In the genomic region with DNA sequence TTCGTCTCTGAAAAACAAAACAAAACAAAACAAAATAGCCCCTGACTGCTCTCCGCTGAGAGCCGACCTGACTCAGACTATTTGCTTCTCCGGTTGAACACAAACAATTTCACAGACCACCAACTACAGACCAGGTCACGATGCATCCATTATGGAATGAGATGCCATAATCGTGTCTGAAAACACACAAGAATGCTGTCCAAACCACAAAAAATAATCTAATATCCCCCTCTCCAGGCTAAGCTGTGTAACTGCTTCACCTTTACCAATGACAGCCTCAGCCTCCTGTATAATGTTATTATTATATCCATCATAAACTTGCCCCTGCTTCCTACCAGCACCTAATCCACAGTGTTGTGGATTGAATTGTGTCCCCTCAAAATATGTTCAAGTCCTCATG, we compare ENCODE assay signal across 8 cellular contexts.
A peak's percentile ranks its signal among the peaks of the same experiment; 100 is the strongest.
DNase-seq lines count a peak whose midpoint lies in the region; ATAC-seq and TF ChIP-seq lines count a peak whose summit lies in the region.

No MANE protein-coding gene starts in this region.

- H3K9me3 Mint-ChIP-seq in activated naive CD4-positive, alpha-beta T cell treated with anti-CD3 and anti-CD28 coated beads, Interleukin-2, amount 50 U/mL, for 72 hours, result no peaks in the 10 kb centered on the region

- no peaks in the 10 kb centered on the region for H3K79me2 ChIP-seq in SK-N-SH (ENCODE audit: insufficient read depth)

- POLR2A ChIA-PET in SK-N-SH (lab: Yijun Ruan, JAX), result no interaction called here

- H3K27ac ChIP-seq in SK-N-SH (ENCODE audit: low read depth in 2 of 2, low read length in 1 of 2), result no peak overlapping the region

- WGBS in SK-N-SH (ENCODE audit: low lambda C conversion rate), result 2% methylated on average over 6 of the region's 6 CpGs

- H3K4me2 ChIP-seq in SK-N-SH, result no peak overlapping the region

- H3K4me1 ChIP-seq in SK-N-SH (ENCODE audit: control insufficient read depth in 1 of 2, insufficient read depth in 2 of 2, low read depth in 1 of 2, low read length in 1 of 2), result no peaks in the 10 kb centered on the region

- DNase-seq in activated naive CD4-positive, alpha-beta T cell treated with anti-CD3 and anti-CD28 coated beads, Interleukin-2, amount 50 U/mL, for 72 hours (ENCODE audit: low spot score in 2 of 2), result no peak
- no peak for DNase-seq in activated naive CD4-positive, alpha-beta T cell treated with anti-CD3 and anti-CD28 coated beads, Interleukin-2, amount 50 U/mL, for 16 hours
- DNase-seq in SK-N-SH, result peak; percentile 36
- DNase-seq in fibroblast of villous mesenchyme (ENCODE audit: low read depth), result peak; percentile 43
- peak; percentile 26 for DNase-seq in retinal pigment epithelial cell (ENCODE audit: low read depth)
- no peak for DNase-seq in cerebellar nuclear complex (lab: John Stamatoyannopoulos, UW)

- no peak overlapping the region for H3K9ac ChIP-seq in SK-N-SH

- no peaks in the 10 kb centered on the region for H4K20me1 ChIP-seq in SK-N-SH (ENCODE audit: insufficient read depth)

- TF ChIP-seq CTCF in SK-N-SH (IDR thresholded peaks at IDR 0.05), result peak; percentile 75
- peak; percentile 57 for TF ChIP-seq CTCF in fibroblast of villous mesenchyme (IDR thresholded peaks at IDR 0.05; ENCODE audit: insufficient read depth, low read depth, low read length)
- TF ChIP-seq CTCF in retinal pigment epithelial cell (conservative IDR thresholded peaks at IDR 0.05; ENCODE audit: low read depth, low read length), result peak; percentile 73

- CTCF ChIA-PET in SK-N-SH (lab: Yijun Ruan, JAX), result interaction anchor here (0.6 to 3.1 kb wide), 12 partner anchors 9 to 608 kb away, joined by 3 to 22 read pairs (median 3); no protein-coding TSS in a partner anchor

- peak overlapping the region in 1 of 2 experiments; percentile 28; a peak in 1 of 4 replicates for H3K4me3 ChIP-seq in SK-N-SH (ENCODE audit: low read depth in 2 of 2, low read length in 1 of 2)
- H3K4me3 ChIP-seq in fibroblast of villous mesenchyme (ENCODE audit: low read depth, low read length), result no peak overlapping the region
- no peak overlapping the region for H3K4me3 ChIP-seq in retinal pigment epithelial cell (ENCODE audit: low read length)

- H3F3A ChIP-seq in SK-N-SH (replicated peaks; ENCODE audit: insufficient read depth), result no peaks in the 10 kb centered on the region

- no peaks in the 10 kb centered on the region for H3K36me3 Mint-ChIP-seq in activated naive CD4-positive, alpha-beta T cell treated with anti-CD3 and anti-CD28 coated beads, Interleukin-2, amount 50 U/mL, for 72 hours

- no peaks in the 10 kb centered on the region for H3K36me3 ChIP-seq in SK-N-SH (replicated peaks in 1 of 2; ENCODE audit: control insufficient read depth in 1 of 2, insufficient read depth in 2 of 2, low read length in 1 of 2)

- H3K27me3 ChIP-seq in SK-N-SH (ENCODE audit: insufficient read depth), result no peaks in the 10 kb centered on the region

- H3K9me3 ChIP-seq in SK-N-SH, result no peaks in the 10 kb centered on the region

- H3K27ac Mint-ChIP-seq in activated naive CD4-positive, alpha-beta T cell treated with anti-CD3 and anti-CD28 coated beads, Interleukin-2, amount 50 U/mL, for 72 hours, result no peak overlapping the region

- no peak overlapping the region for H2AFZ ChIP-seq in SK-N-SH (ENCODE audit: low read depth)

- no peak for TF ChIP-seq EP300 in SK-N-SH (IDR thresholded peaks at IDR 0.05; ENCODE audit: borderline replicate concordance in 1 of 2, low read depth in 1 of 2, low read length in 1 of 2)

- H3K9me2 ChIP-seq in SK-N-SH, result no peaks in the 10 kb centered on the region

- TF ChIP-seq RAD21 in SK-N-SH (IDR thresholded peaks at IDR 0.05; ENCODE audit: low read length), result peak; percentile 84

- ATAC-seq in activated naive CD4-positive, alpha-beta T cell treated with anti-CD3 and anti-CD28 coated beads, Interleukin-2, amount 50 U/mL, for 72 hours, result peak; percentile 54 to 61
- ATAC-seq in HG03354 (IDR thresholded peaks at IDR 0.05; ENCODE audit: poor library complexity, severe bottlenecking, unreplicated experiment) (peak; percentile 51), HG03097 (IDR thresholded peaks at IDR 0.05; ENCODE audit: low FRiP score, unreplicated experiment) (no peak)

TF ChIP-seq in SK-N-SH, 30 proteins besides CTCF, POLR2A, EP300 and RAD21:
- no peak for TF ChIP-seq MXI1 (IDR thresholded peaks at IDR 0.05; ENCODE audit: low read depth, low read length)
- TF ChIP-seq, protein P1, sequence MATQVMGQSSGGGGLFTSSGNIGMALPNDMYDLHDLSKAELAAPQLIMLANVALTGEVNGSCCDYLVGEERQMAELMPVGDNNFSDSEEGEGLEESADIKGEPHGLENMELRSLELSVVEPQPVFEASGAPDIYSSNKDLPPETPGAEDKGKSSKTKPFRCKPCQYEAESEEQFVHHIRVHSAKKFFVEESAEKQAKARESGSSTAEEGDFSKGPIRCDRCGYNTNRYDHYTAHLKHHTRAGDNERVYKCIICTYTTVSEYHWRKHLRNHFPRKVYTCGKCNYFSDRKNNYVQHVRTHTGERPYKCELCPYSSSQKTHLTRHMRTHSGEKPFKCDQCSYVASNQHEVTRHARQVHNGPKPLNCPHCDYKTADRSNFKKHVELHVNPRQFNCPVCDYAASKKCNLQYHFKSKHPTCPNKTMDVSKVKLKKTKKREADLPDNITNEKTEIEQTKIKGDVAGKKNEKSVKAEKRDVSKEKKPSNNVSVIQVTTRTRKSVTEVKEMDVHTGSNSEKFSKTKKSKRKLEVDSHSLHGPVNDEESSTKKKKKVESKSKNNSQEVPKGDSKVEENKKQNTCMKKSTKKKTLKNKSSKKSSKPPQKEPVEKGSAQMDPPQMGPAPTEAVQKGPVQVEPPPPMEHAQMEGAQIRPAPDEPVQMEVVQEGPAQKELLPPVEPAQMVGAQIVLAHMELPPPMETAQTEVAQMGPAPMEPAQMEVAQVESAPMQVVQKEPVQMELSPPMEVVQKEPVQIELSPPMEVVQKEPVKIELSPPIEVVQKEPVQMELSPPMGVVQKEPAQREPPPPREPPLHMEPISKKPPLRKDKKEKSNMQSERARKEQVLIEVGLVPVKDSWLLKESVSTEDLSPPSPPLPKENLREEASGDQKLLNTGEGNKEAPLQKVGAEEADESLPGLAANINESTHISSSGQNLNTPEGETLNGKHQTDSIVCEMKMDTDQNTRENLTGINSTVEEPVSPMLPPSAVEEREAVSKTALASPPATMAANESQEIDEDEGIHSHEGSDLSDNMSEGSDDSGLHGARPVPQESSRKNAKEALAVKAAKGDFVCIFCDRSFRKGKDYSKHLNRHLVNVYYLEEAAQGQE (IDR thresholded peaks at IDR 0.05; ENCODE audit: low read depth, low read length), result no peak
- peak; percentile 58 for TF ChIP-seq SMC3 (IDR thresholded peaks at IDR 0.05; ENCODE audit: low read depth, low read length)
- TF ChIP-seq RFX5 (IDR thresholded peaks at IDR 0.05; ENCODE audit: low read length), result no peak
- TF ChIP-seq CHD2 (IDR thresholded peaks at IDR 0.05; ENCODE audit: low read length, partially characterized antibody), result no peak
- TF ChIP-seq MAX (IDR thresholded peaks at IDR 0.05; ENCODE audit: low read depth), result no peak

Comparison
In these comparisons a context has a peak if more than half of its experiments do, and no peak if none do; other contexts are left out.
1. DNase-seq: peak in SK-N-SH (single experiment), fibroblast of villous mesenchyme (single experiment) and retinal pigment epithelial cell (single experiment); none in activated naive CD4-positive, alpha-beta T cell treated with anti-CD3 and anti-CD28 coated beads, Interleukin-2, amount 50 U/mL, for 72 hours (0 of 2), activated naive CD4-positive, alpha-beta T cell treated with anti-CD3 and anti-CD28 coated beads, Interleukin-2, amount 50 U/mL, for 16 hours (single experiment) and cerebellar nuclear complex (0 of 2).
2. Peak in every context shown above with its lines, with median percentiles within 50 percentile points of each other: CTCF ChIP-seq.